ENCODE assay signal across 2 cellular contexts in genomic region chr1:20633190-20634064, GRCh38.
TF ChIP-seq lines count a peak whose summit lies in the region.

PINK1 (plus strand) TSS chr1:20633458; CDS start chr1:20633549, 91 bp downstream.

TF ChIP-seq in HEK293T, 16 proteins besides CTCF, POLR2A, EP300 and RAD21 (continued from another document):
- TF ChIP-seq L3MBTL2 (conservative IDR thresholded peaks at IDR 0.05) (peak; percentile 86), PKNOX1 (IDR thresholded peaks at IDR 0.05) (no peak)

TF ChIP-seq in K562, 482 proteins besides CTCF, POLR2A, EP300 and RAD21 (continued from another document and continues in another):
- 0 out of 2 replicates have a peak, but pooled peaks have one; percentile 5 for TF ChIP-seq ZBTB40 (IDR thresholded peaks at IDR 0.05)
- no peak for TF ChIP-seq ZBTB40 (CRISPR knock-in tag; IDR thresholded peaks at IDR 0.05)
- TF ChIP-seq ZNF431 (CRISPR knock-in tag; IDR thresholded peaks at IDR 0.05), result peak; percentile 56; the same call in 1 of the 2 replicates
- no peak for TF ChIP-seq MCM3 (IDR thresholded peaks at IDR 0.05)
- no peak for TF ChIP-seq RBM22 (IDR thresholded peaks at IDR 0.05; ENCODE audit: low read depth, low read length, poor library complexity, severe bottlenecking)
- no peak for TF ChIP-seq ZNF644 (tag; IDR thresholded peaks at IDR 0.05; ENCODE audit: low read depth)
- TF ChIP-seq FIP1L1 (IDR thresholded peaks at IDR 0.05; ENCODE audit: low read depth, low read length, poor library complexity, severe bottlenecking), result no peak
- TF ChIP-seq CTCFL (IDR thresholded peaks at IDR 0.05; ENCODE audit: borderline replicate concordance, insufficient read depth, low read depth, low read length, poor library complexity, severe bottlenecking), result peak; percentile 82
- no peak for TF ChIP-seq XRCC4 (IDR thresholded peaks at IDR 0.05; ENCODE audit: extremely low read depth, insufficient read depth, insufficient read length)
- TF ChIP-seq BACH1 (tag; IDR thresholded peaks at IDR 0.05), result no peak
- TF ChIP-seq ZNF584 (CRISPR knock-in tag; IDR thresholded peaks at IDR 0.05; ENCODE audit: low read depth), result no peak
- peak; percentile 65; the same call in 1 of the 2 replicates for TF ChIP-seq SIN3B (IDR thresholded peaks at IDR 0.05; ENCODE audit: low read depth)
- TF ChIP-seq PHF20 (IDR thresholded peaks at IDR 0.05; ENCODE audit: partially characterized antibody), result no peak
- no peak for TF ChIP-seq HMBOX1 (IDR thresholded peaks at IDR 0.05)
- 0 out of 2 replicates have a peak, but pooled peaks have one; percentile 42 for TF ChIP-seq ATF2 (CRISPR knock-in tag; IDR thresholded peaks at IDR 0.05)
- TF ChIP-seq E2F8 (IDR thresholded peaks at IDR 0.05; ENCODE audit: low read depth, partially characterized antibody), result no peak
- TF ChIP-seq NCOA6 (IDR thresholded peaks at IDR 0.05), result no peak; the same call in 1 of the 2 replicates
- TF ChIP-seq HDAC6 (IDR thresholded peaks at IDR 0.05; ENCODE audit: low read depth, low read length), result no peak
- TF ChIP-seq PREB (CRISPR knock-in tag; IDR thresholded peaks at IDR 0.05), result no peak
- no peak for TF ChIP-seq GATA2 (CRISPR knock-in tag; IDR thresholded peaks at IDR 0.05)
- TF ChIP-seq HDAC2 (IDR thresholded peaks at IDR 0.05), result 0 out of 2 replicates have a peak, but pooled peaks have one; percentile 51
- no peak for TF ChIP-seq NR4A1 (CRISPR knock-in tag; IDR thresholded peaks at IDR 0.05)
- TF ChIP-seq NR4A1 (tag; IDR thresholded peaks at IDR 0.05), result peak; percentile 79; the same call in 1 of the 2 replicates
- TF ChIP-seq DPF2 (IDR thresholded peaks at IDR 0.05), result no peak
- no peak for TF ChIP-seq BDP1 (IDR thresholded peaks at IDR 0.05; ENCODE audit: insufficient read depth, insufficient read length)
- no peak for TF ChIP-seq SMARCB1 (IDR thresholded peaks at IDR 0.05; ENCODE audit: insufficient read length, low read depth)
- no peak for TF ChIP-seq POLR3G (IDR thresholded peaks at IDR 0.05; ENCODE audit: extremely low read depth, insufficient read length, insufficient replicate concordance)
- no peak for TF ChIP-seq HMG20B (CRISPR knock-in tag; IDR thresholded peaks at IDR 0.05)
- TF ChIP-seq EGR1 (conservative IDR thresholded peaks at IDR 0.05), result peak; percentile 65
- no peak for TF ChIP-seq CREB5 (CRISPR knock-in tag; IDR thresholded peaks at IDR 0.05)
- no peak for TF ChIP-seq HNRNPLL (IDR thresholded peaks at IDR 0.05; ENCODE audit: low read depth, low read length, poor library complexity, severe bottlenecking)
- 0 out of 2 replicates have a peak, but pooled peaks have one; percentile 1 for TF ChIP-seq MAFK (IDR thresholded peaks at IDR 0.05; ENCODE audit: low read length)
- peak; percentile 27; the same call in 1 of the 2 replicates for TF ChIP-seq GABPA (tag; conservative IDR thresholded peaks at IDR 0.05; ENCODE audit: low read depth)
- no peak for TF ChIP-seq ZNF3 (CRISPR knock-in tag; IDR thresholded peaks at IDR 0.05)
- TF ChIP-seq PHB (CRISPR knock-in tag; IDR thresholded peaks at IDR 0.05), result no peak
- no peak for TF ChIP-seq PTTG1 (tag; IDR thresholded peaks at IDR 0.05; ENCODE audit: low read depth)
- TF ChIP-seq CC2D1A (IDR thresholded peaks at IDR 0.05), result no peak
- TF ChIP-seq PHTF2 (CRISPR knock-in tag; IDR thresholded peaks at IDR 0.05), result no peak
- TF ChIP-seq ZKSCAN3 (CRISPR knock-in tag; IDR thresholded peaks at IDR 0.05), result no peak
- no peak for TF ChIP-seq CREBBP (IDR thresholded peaks at IDR 0.05; ENCODE audit: low read depth, low read length)
- TF ChIP-seq THRA (IDR thresholded peaks at IDR 0.05), result no peak
- no peak for TF ChIP-seq KAT2B (IDR thresholded peaks at IDR 0.05; ENCODE audit: low read depth, low read length)
- peak; percentile 86; the same call in 1 of the 2 replicates for TF ChIP-seq PHF8 (IDR thresholded peaks at IDR 0.05; ENCODE audit: borderline replicate concordance, low read length)
- TF ChIP-seq SNRNP70 (optimal IDR thresholded peaks at IDR 0.05; ENCODE audit: low read depth, low read length), result no peak
- TF ChIP-seq ZNF274 (IDR thresholded peaks at IDR 0.05; ENCODE audit: borderline replicate concordance, low read depth, low read length), result no peak
